Comparison of ENCODE assay signal across 27 cellular contexts in the genomic region with DNA sequence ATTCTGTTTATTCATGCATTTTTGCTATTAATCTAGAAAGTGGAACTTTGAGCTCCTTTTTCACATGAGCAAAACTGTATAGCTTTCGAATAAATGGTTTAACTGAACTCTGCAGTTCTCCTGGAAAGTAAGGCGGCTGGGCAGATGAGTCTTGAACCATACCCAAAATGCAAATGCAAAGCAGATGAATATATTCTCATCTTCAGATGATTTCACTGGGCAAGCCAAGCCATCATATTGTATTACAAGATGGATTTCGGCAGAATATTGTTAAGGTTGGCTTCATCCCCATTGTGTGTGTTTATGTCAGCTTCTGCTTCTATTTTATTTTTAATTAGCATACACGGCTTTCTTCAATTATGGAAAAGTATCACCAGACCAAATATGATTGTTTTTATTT.
"Had no signal": no experiment of that assay in that cellular context is flagged by ENCODE, and none has a peak within 500 bp of the region (broad histone marks: within the 10 kb centered on the region; RNA-seq: fewer than 3 reads in every experiment).

No MANE protein-coding gene starts in this region.

- H3K4me3 ChIP-seq: ascending aorta, gastrocnemius medialis, left ventricle myocardium inferior, right lobe of liver, thoracic aorta had no signal

- H3K9me3 ChIP-seq: ascending aorta, gastrocnemius medialis, left ventricle myocardium inferior, neutrophil, right lobe of liver, thoracic aorta had no signal

- ATAC-seq: effector memory CD8-positive, alpha-beta T cell; gastrocnemius medialis; right lobe of liver; stimulated activated naive CD8-positive, alpha-beta T cell treated with anti-CD3 and anti-CD28 coated beads, Interleukin-15, Interleukin-2, amounts not matched to agents 100 U/mL and 50 U/mL, for 24 hours; T-helper 17 cell had no signal

- DNase-seq: activated CD4-positive, alpha-beta memory T cell treated with anti-CD3 and anti-CD28 coated beads for 36 hours; activated CD4-positive, alpha-beta T cell treated with anti-CD3 and anti-CD28 coated beads, Interleukin-2, amount 10 ng/mL, durations not matched to agents 24 days and 14 days; activated CD4-positive, CD25-positive, alpha-beta regulatory T cell treated with anti-CD3 and anti-CD28 coated beads, Interleukin-2, amount 50 U/mL, for 72 hours; activated CD8-positive, alpha-beta memory T cell treated with anti-CD3 and anti-CD28 coated beads, Interleukin-2, amount 50 U/mL, for 4 hours; activated effector memory CD4-positive, alpha-beta T cell treated with anti-CD3 and anti-CD28 coated beads, Interleukin-2, amount 50 U/mL, for 16 hours; activated naive CD4-positive, alpha-beta T cell treated with anti-CD3 and anti-CD28 coated beads for 36 hours; activated naive CD8-positive, alpha-beta T cell treated with anti-CD3 and anti-CD28 coated beads for 36 hours; activated T-cell treated with anti-CD3 and anti-CD28 coated beads, Interleukin-2, amount 50 U/mL, for 1 hour; caudate nucleus; cortex of kidney; effector memory CD8-positive, alpha-beta T cell; erythroblast; gastrocnemius medialis; glutamatergic neuron; islet precursor cell; left ventricle myocardium inferior; nephron progenitor cell; right lobe of liver; stimulated activated CD4-positive, alpha-beta T cell treated with anti-CD3 and anti-CD28 coated beads, Interleukin-12 subunit alpha, Interleukin-12 subunit beta, amount 100 ng/mL, for 4 hours; stimulated activated CD4-positive, alpha-beta T cell treated with anti-CD3 and anti-CD28 coated beads, Interleukin-4, amount 100 ng/mL, for 1 hour; stimulated activated naive CD8-positive, alpha-beta T cell treated with anti-CD3 and anti-CD28 coated beads, Interleukin-15, Interleukin-2, amounts not matched to agents 100 U/mL and 50 U/mL, for 24 hours; T-helper 17 cell; T1000 had no signal

- H3K27me3 ChIP-seq: ascending aorta, brain microvascular endothelial cell, gastrocnemius medialis, neutrophil, right lobe of liver had no signal

- H3K27ac ChIP-seq: ascending aorta, brain microvascular endothelial cell, gastrocnemius medialis, left ventricle myocardium inferior, neutrophil, right lobe of liver, thoracic aorta had no signal

- H3K36me3 ChIP-seq: ascending aorta, brain microvascular endothelial cell, gastrocnemius medialis, left ventricle myocardium inferior, neutrophil, right lobe of liver, thoracic aorta had no signal

- H3K4me1 ChIP-seq: ascending aorta, gastrocnemius medialis, left ventricle myocardium inferior, right lobe of liver had no signal
